ENCODE assay signal across 21 cellular contexts in genomic region chrX:151816914-151817313, GRCh38.
"Had no signal": no experiment of that assay in that cellular context is flagged by ENCODE, and none has a peak within 500 bp of the region (broad histone marks: within the 10 kb centered on the region; RNA-seq: fewer than 3 reads in every experiment).

No MANE protein-coding gene starts in this region.

- H3K4me1 ChIP-seq: breast epithelium had no signal

- H3K36me3 ChIP-seq: breast epithelium, MG63 had no signal

- H3K27me3 ChIP-seq: MG63 had no signal

- H3K9me3 ChIP-seq: breast epithelium, MG63 had no signal

- DNase-seq: activated CD4-positive, alpha-beta memory T cell treated with anti-CD3 and anti-CD28 coated beads for 36 hours; activated CD4-positive, alpha-beta T cell treated with anti-CD3 and anti-CD28 coated beads, Interleukin-2, amount 10 ng/mL, durations not matched to agents 24 days and 14 days; activated CD4-positive, CD25-positive, alpha-beta regulatory T cell treated with anti-CD3 and anti-CD28 coated beads, Interleukin-2, amount 50 U/mL, for 72 hours; activated CD8-positive, alpha-beta memory T cell treated with anti-CD3 and anti-CD28 coated beads for 24 hours; activated effector memory CD4-positive, alpha-beta T cell treated with anti-CD3 and anti-CD28 coated beads, Interleukin-2, amount 50 U/mL, for 16 hours; activated naive CD4-positive, alpha-beta T cell treated with anti-CD3 and anti-CD28 coated beads for 36 hours; activated T-cell treated with anti-CD3 and anti-CD28 coated beads, Interleukin-2, amount 50 U/mL, for 4 hours; caudate nucleus; MG63; NCI-H1092 treated with DMSO at 0.1 percent for 48 hours; NCI-H1417 treated with DMSO at 0.1 percent for 48 hours; NCI-H1694 treated with DMSO at 0.1 percent for 48 hours; NCI-H2029 treated with DMSO at 0.1 percent for 48 hours; NCI-H345; NCI-H510A; NCI-H526 treated with DMSO at 0.1 percent for 48 hours; NCI-H82; T-helper 1 cell had no signal

- H3K27ac ChIP-seq: breast epithelium, SK-N-MC had no signal

- ATAC-seq: activated T-cell treated with anti-CD3 and anti-CD28 coated beads, Interleukin-2, amount 50 U/mL, for 4 hours; WTC11 had no signal

- H3K4me3 ChIP-seq: breast epithelium, MG63, SK-N-MC had no signal
